In genomic region chr1:34477632-34478141, GRCh38 we compare ENCODE assay signal across 19 cellular contexts.
A peak's percentile ranks its signal among the peaks of the same experiment; 100 is the strongest.
DNase-seq lines count a peak whose midpoint lies in the region; ATAC-seq, FAIRE-seq and TF ChIP-seq lines count a peak whose summit lies in the region.
"Had no signal": no experiment of that assay in that cellular context is flagged by ENCODE, and none has a peak within 500 bp of the region (broad histone marks: within the 10 kb centered on the region; RNA-seq: fewer than 3 reads in every experiment).

No MANE protein-coding gene starts in this region.

- H3K4me1 ChIP-seq in GM23338 (ENCODE audit: insufficient read depth) (no peaks in the 10 kb centered on the region), K562 (replicated peaks in 1 of 2; ENCODE audit: control insufficient read depth in 2 of 2, insufficient read depth in 2 of 2, low read length in 2 of 2) (no peaks in the 10 kb centered on the region), mesendoderm (ENCODE audit: control insufficient read depth, low read depth, low read length) (no peaks in the 10 kb centered on the region)

- H2AFZ ChIP-seq in GM23338: no peak overlapping the region
- H2AFZ ChIP-seq in K562 (ENCODE audit: low read depth, low read length): no peak overlapping the region

- CTCF ChIA-PET in K562 (lab: Yijun Ruan, JAX; ENCODE audit: low intra/inter-chr PET ratio): no interaction called here

- no peaks in the 10 kb centered on the region for H3F3A ChIP-seq in GM23338 (replicated peaks; ENCODE audit: low read depth)

- H4K5ac ChIP-seq in mesendoderm (ENCODE audit: low read length): no peak overlapping the region

- DNase-seq in GM23338 (ENCODE audit: low spot score) (peak; percentile 18), NCI-H774 (lab: John Stamatoyannopoulos, UW) (peak; percentile 68), K562 (ENCODE audit: extremely low read depth in 1 of 4, low spot score in 3 of 4) (no peak), mesendoderm (peak; percentile 49), GM03348 (ENCODE audit: low spot score) (no peak), NOMO-1 treated with DMSO at 0.1 percent for 48 hours (lab: John Stamatoyannopoulos, UW; ENCODE audit: unreplicated experiment) (no peak)
- DNase-seq: Calu3; CD8-positive, alpha-beta T cell; GDM1; GOT3; IMR-90; Karpas-422; KBM-7 had no signal

- no peak overlapping the region for H2BK120ac ChIP-seq in mesendoderm (ENCODE audit: low read depth, low read length)

- peaks cover 7% of the 10 kb centered on the region; the same call in 2 of the 3 replicates for H3K4me1 Mint-ChIP-seq in GM23338
- H3K4me1 Mint-ChIP-seq: B cell had no signal

- in situ Hi-C loops in K562 (cut with MboI): no loop called here

- H3K79me2 ChIP-seq in GM23338 (replicated peaks; ENCODE audit: insufficient read depth) (no peaks in the 10 kb centered on the region), K562 (ENCODE audit: control insufficient read depth, insufficient read depth, low read length) (no peaks in the 10 kb centered on the region), mesendoderm (ENCODE audit: control insufficient read depth, insufficient read depth, low read length) (no peaks in the 10 kb centered on the region)

- no peak overlapping the region for H3K4me3 ChIP-seq in GM23338
- no peak overlapping the region for H3K4me3 ChIP-seq in K562
- H3K4me3 ChIP-seq in mesendoderm (ENCODE audit: low read length): no peak overlapping the region
- H3K4me3 ChIP-seq: BLaER1 treated with 17β-estradiol and CSF1 and Interleukin-3, amounts not matched to agents 10 nM and 100 nM had no signal

- H3K9ac ChIP-seq in K562 (ENCODE audit: insufficient read depth in 1 of 2, low read depth in 2 of 2, low read length in 2 of 2) (no peak overlapping the region), mesendoderm (ENCODE audit: low read length) (no peak overlapping the region)
- H3K9ac ChIP-seq: BLaER1 treated with 17β-estradiol and CSF1 and Interleukin-3, amounts not matched to agents 10 nM and 100 nM had no signal

- H2BK15ac ChIP-seq in mesendoderm (replicated peaks; ENCODE audit: low read depth): no peak overlapping the region

- no peak for TF ChIP-seq CTCF in GM23338 (conservative IDR thresholded peaks at IDR 0.05; ENCODE audit: low read depth in 2 of 2)
- no peak for TF ChIP-seq CTCF in K562 (IDR thresholded peaks at IDR 0.05 in 2 of 3, conservative IDR thresholded peaks at IDR 0.05 in 1 of 3; ENCODE audit: insufficient read depth in 2 of 3, low read depth in 1 of 3, low read length in 3 of 3)

- no peaks in the 10 kb centered on the region for H4K20me1 ChIP-seq in GM23338 (replicated peaks; ENCODE audit: insufficient read depth)
- H4K20me1 ChIP-seq in K562 (replicated peaks; ENCODE audit: control insufficient read depth, insufficient read depth, low read length): no peaks in the 10 kb centered on the region
- H4K20me1 ChIP-seq: BLaER1 treated with 17β-estradiol and CSF1 and Interleukin-3, amounts not matched to agents 10 nM and 100 nM had no signal

- no peak overlapping the region for H3K4me3 Mint-ChIP-seq in GM23338
- H3K4me3 Mint-ChIP-seq: B cell; CD8-positive, alpha-beta T cell; H9 had no signal

- no peaks in the 10 kb centered on the region; the same call in 2 of the 3 replicates for H3K9me3 Mint-ChIP-seq in GM23338
- H3K9me3 Mint-ChIP-seq: CD8-positive, alpha-beta T cell; H9 had no signal

- intact Hi-C loops in K562 (cut with micrococcal nuclease): no loop called here

- H3K9me2 ChIP-seq in GM23338 (ENCODE audit: insufficient read depth): no peaks in the 10 kb centered on the region

- no peak overlapping the region for H3K4ac ChIP-seq in mesendoderm (ENCODE audit: low read depth, low read length)

- no peaks in the 10 kb centered on the region for H3K36me3 Mint-ChIP-seq in GM23338 (ENCODE audit: low read depth)
- H3K36me3 Mint-ChIP-seq: CD8-positive, alpha-beta T cell had no signal

- no peak overlapping the region for H3K27ac Mint-ChIP-seq in GM23338
- H3K27ac Mint-ChIP-seq: B cell; CD8-positive, alpha-beta T cell; H9 had no signal

- H3K56ac ChIP-seq in mesendoderm (ENCODE audit: low read length): no peak overlapping the region

- H3K36me3 ChIP-seq in GM23338 (ENCODE audit: insufficient read depth) (no peaks in the 10 kb centered on the region), K562 (ENCODE audit: control insufficient read depth, insufficient read depth, low read length) (no peaks in the 10 kb centered on the region), mesendoderm (ENCODE audit: control insufficient read depth, insufficient read depth, low read length) (no peaks in the 10 kb centered on the region)
- H3K36me3 ChIP-seq: BLaER1 treated with 17β-estradiol and CSF1 and Interleukin-3, amounts not matched to agents 10 nM and 100 nM had no signal

- H3K23ac ChIP-seq in mesendoderm (ENCODE audit: low read length): no peak overlapping the region

- no peaks in the 10 kb centered on the region for H3K9me3 ChIP-seq in K562 (replicated peaks; ENCODE audit: control insufficient read depth, insufficient read depth, low read depth, low read length)

- TF ChIP-seq EP300 in K562 (IDR thresholded peaks at IDR 0.05; ENCODE audit: low read length): no peak

- no peak for TF ChIP-seq RAD21 in K562 (CRISPR knock-in tag; conservative IDR thresholded peaks at IDR 0.05 in 1 of 2, IDR thresholded peaks at IDR 0.05 in 1 of 2)

- POLR2A ChIA-PET in K562 (lab: Yijun Ruan, JAX): interaction anchor here (0.8 kb wide), 1 partner anchor 10 kb away, joined by 3 read pairs; no protein-coding TSS in a partner anchor

- TF ChIP-seq POLR2A in K562 (conservative IDR thresholded peaks at IDR 0.05): no peak

- ATAC-seq in GM23338: peak; percentile 61
- no peak for ATAC-seq in K562
- ATAC-seq in GM19397 (IDR thresholded peaks at IDR 0.05; ENCODE audit: unreplicated experiment): no peak
- ATAC-seq: CD8-positive, alpha-beta T cell had no signal

- BruUV-seq in K562 (replicated peaks; lab: Mats Ljungman, UMichigan): no TSS peak

- no peaks in the 10 kb centered on the region for H3K79me1 ChIP-seq in mesendoderm (ENCODE audit: low read length)

- no peak overlapping the region for H3K4me2 ChIP-seq in GM23338
- no peak overlapping the region for H3K4me2 ChIP-seq in K562 (ENCODE audit: insufficient read depth, low read length)
- no peak overlapping the region for H3K4me2 ChIP-seq in mesendoderm (ENCODE audit: low read length)

- no peak overlapping the region for H3K18ac ChIP-seq in mesendoderm (ENCODE audit: low read length)

- no peak overlapping the region for H4K8ac ChIP-seq in mesendoderm (ENCODE audit: low read depth, low read length)

- no peak overlapping the region for H2AK5ac ChIP-seq in mesendoderm (ENCODE audit: low read length)

- peaks cover 6% of the 10 kb centered on the region for H3K27me3 Mint-ChIP-seq in GM23338 (ENCODE audit: insufficient read depth, low read depth, poor library complexity)

- no peak for FAIRE-seq in K562 (lab: Jason Lieb, UNC)
- FAIRE-seq: HTR-8/SVneo had no signal

- H3K27ac ChIP-seq in GM23338 (ENCODE audit: low read depth) (no peak overlapping the region), K562 (ENCODE audit: extremely low read depth, low read depth, low read length) (no peak overlapping the region), mesendoderm (ENCODE audit: low read depth, low read length) (no peak overlapping the region)
- H3K27ac ChIP-seq: BLaER1 treated with 17β-estradiol and CSF1 and Interleukin-3, amounts not matched to agents 10 nM and 100 nM; HL-60 had no signal

- no peaks in the 10 kb centered on the region for H3K9me1 ChIP-seq in K562 (ENCODE audit: control insufficient read depth, insufficient read depth, low read length)

- H3K27me3 ChIP-seq in GM23338 (ENCODE audit: insufficient read depth): no peaks in the 10 kb centered on the region
- H3K27me3 ChIP-seq in K562 (ENCODE audit: control insufficient read depth in 2 of 2, insufficient read depth in 2 of 2, low read length in 2 of 2): peaks cover 0 to 6% of the 10 kb centered on the region in 2 experiments; a peak in 1 of 5 replicates
- no peaks in the 10 kb centered on the region for H3K27me3 ChIP-seq in mesendoderm (ENCODE audit: insufficient read depth, low read length, poor library complexity)
- H3K27me3 ChIP-seq: BLaER1 treated with 17β-estradiol and CSF1 and Interleukin-3, amounts not matched to agents 10 nM and 100 nM had no signal

- H2BK5ac ChIP-seq in mesendoderm (ENCODE audit: low read length): no peak overlapping the region

- 0% methylated on average over 2 of the region's 2 CpGs for WGBS in K562 (ENCODE audit: insufficient coverage, low coverage, missing lambda C conversion rate)
- WGBS in mesendoderm (ENCODE audit: extremely low coverage, insufficient coverage, low lambda C conversion rate): no CpG with 5 or more reads among the region's 2 CpGs

TF ChIP-seq in GM23338, 12 proteins besides CTCF, POLR2A, EP300 and RAD21 (continues in another document):
- no peak for TF ChIP-seq EZH2phosphoT487 (IDR thresholded peaks at IDR 0.05; ENCODE audit: unreplicated experiment)
- TF ChIP-seq ZNF331 (CRISPR knock-in tag; IDR thresholded peaks at IDR 0.05; ENCODE audit: low read depth): no peak

TF ChIP-seq in K562, 482 proteins besides CTCF, POLR2A, EP300 and RAD21 (continues in another document):
- TF ChIP-seq POLR2H (tag; IDR thresholded peaks at IDR 0.05; ENCODE audit: low read depth): peak; percentile 71
- no peak for TF ChIP-seq SIRT6 (IDR thresholded peaks at IDR 0.05; ENCODE audit: low read depth, low read length)
- peak; percentile 42 for TF ChIP-seq POLR3A (IDR thresholded peaks at IDR 0.05; ENCODE audit: borderline replicate concordance, extremely low read depth, insufficient read depth, insufficient read length)
- TF ChIP-seq, protein P1, sequence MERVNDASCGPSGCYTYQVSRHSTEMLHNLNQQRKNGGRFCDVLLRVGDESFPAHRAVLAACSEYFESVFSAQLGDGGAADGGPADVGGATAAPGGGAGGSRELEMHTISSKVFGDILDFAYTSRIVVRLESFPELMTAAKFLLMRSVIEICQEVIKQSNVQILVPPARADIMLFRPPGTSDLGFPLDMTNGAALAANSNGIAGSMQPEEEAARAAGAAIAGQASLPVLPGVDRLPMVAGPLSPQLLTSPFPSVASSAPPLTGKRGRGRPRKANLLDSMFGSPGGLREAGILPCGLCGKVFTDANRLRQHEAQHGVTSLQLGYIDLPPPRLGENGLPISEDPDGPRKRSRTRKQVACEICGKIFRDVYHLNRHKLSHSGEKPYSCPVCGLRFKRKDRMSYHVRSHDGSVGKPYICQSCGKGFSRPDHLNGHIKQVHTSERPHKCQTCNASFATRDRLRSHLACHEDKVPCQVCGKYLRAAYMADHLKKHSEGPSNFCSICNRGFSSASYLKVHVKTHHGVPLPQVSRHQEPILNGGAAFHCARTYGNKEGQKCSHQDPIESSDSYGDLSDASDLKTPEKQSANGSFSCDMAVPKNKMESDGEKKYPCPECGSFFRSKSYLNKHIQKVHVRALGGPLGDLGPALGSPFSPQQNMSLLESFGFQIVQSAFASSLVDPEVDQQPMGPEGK (CRISPR knock-in tag; IDR thresholded peaks at IDR 0.05; ENCODE audit: borderline replicate concordance): no peak
- TF ChIP-seq SP2 (IDR thresholded peaks at IDR 0.05; ENCODE audit: extremely low read depth, low read depth, low read length, poor library complexity, severe bottlenecking): no peak
- no peak for TF ChIP-seq POU5F1 (IDR thresholded peaks at IDR 0.05; ENCODE audit: borderline replicate concordance, low read depth, low read length, partially characterized antibody)
- TF ChIP-seq CBX5 (IDR thresholded peaks at IDR 0.05; ENCODE audit: borderline replicate concordance, low read depth): no peak

Comparison
In these comparisons a context has a peak if more than half of its experiments do, and no peak if none do; other contexts are left out.
1. DNase-seq: peak in GM23338 (single experiment), NCI-H774 (single experiment) and mesendoderm (single experiment); none in K562 (0 of 4), GM03348 (single experiment) and NOMO-1 treated with DMSO at 0.1 percent for 48 hours (single experiment).